ENCODE assay signal across 9 cellular contexts in the genomic region with DNA sequence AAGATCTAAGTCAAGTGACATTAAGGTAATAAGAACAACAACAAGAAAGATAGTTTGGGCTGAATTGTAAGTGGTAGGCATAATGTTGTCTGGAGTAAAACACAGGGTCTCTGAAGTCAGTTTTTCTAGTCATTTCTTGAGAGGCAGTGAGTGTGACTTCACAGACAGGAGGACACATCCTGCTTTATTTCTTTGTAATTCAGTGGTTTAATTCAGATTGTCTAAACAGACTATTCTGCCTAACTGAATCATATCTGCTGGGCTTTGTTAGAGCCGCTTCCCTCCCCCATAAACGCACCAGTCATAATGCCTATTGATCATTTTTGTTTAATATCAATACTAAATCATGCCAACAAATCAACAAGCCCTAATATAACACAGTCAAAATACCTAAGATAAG.
"Had no signal": no experiment of that assay in that cellular context is flagged by ENCODE, and none has a peak within 500 bp of the region (broad histone marks: within the 10 kb centered on the region; RNA-seq: fewer than 3 reads in every experiment).

No MANE protein-coding gene starts in this region.

- H3K9me3 ChIP-seq: HAP-1 had no signal

- H3K9me3 Mint-ChIP-seq: HFFc6, IgD-negative memory B cell had no signal

- H3K27me3 Mint-ChIP-seq: IgD-negative memory B cell had no signal

- H3K4me1 ChIP-seq: HAP-1 had no signal

- H3K27ac ChIP-seq: GM23248, HL-60 had no signal

- H3K4me3 Mint-ChIP-seq: HFFc6, IgD-negative memory B cell had no signal

- H3K27ac Mint-ChIP-seq: HFFc6, IgD-negative memory B cell had no signal

- ATAC-seq: HCT116, HepG2 had no signal

- H3K4me3 ChIP-seq: GM23248, HAP-1 had no signal

- DNase-seq: GM23248, GOT3, H7, HFFc6 had no signal

- H3K4me1 Mint-ChIP-seq: IgD-negative memory B cell had no signal
